In the genomic region with DNA sequence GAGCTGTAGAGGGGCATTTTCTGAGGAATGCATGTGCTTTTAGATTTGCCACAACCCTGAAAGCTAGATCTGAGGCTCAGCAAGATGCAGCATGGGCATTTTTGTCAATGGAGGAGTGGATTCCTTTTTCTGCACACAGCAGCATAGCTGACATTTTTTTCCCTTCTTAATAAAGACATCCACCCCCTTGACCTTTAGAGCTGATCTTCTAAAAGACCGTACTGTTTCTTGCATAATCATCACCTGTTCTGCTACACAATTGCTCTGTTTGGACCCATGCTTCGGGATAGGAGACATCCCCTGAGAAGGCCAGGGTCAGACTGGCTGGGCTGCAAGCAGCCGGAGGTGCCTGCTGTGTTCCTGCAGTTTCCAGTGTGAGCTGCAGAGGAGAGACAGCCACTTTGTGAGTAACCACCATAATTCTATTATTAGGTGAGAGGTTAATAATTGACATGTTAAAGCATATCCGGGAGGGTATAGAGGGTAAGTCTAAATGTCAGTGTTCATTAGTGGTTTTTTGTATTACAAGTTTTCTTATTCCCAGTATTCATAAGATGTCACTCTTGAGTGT, we compare ENCODE assay signal across 11 cellular contexts.
A peak's percentile ranks its signal among the peaks of the same experiment; 100 is the strongest.
DNase-seq lines count a peak whose midpoint lies in the region; ATAC-seq and TF ChIP-seq lines count a peak whose summit lies in the region.
"Had no signal": no experiment of that assay in that cellular context is flagged by ENCODE, and none has a peak within 500 bp of the region (broad histone marks: within the 10 kb centered on the region; RNA-seq: fewer than 3 reads in every experiment).

No MANE protein-coding gene starts in this region.

- H3K23ac ChIP-seq in mesenchymal stem cell (ENCODE audit: low read length in 2 of 2) = no peak overlapping the region

- H3K4me1 ChIP-seq in mesenchymal stem cell (ENCODE audit: control insufficient read depth, insufficient read depth, low read depth, low read length) (peaks cover 25% of the 10 kb centered on the region), tibial artery (no peaks in the 10 kb centered on the region)
- H3K4me1 ChIP-seq: ascending aorta had no signal

- in situ Hi-C loops in G401 (cut with HindIII; ENCODE audit: low sequenced_read_pairs) = no loop called here

- H3K9me3 ChIP-seq in mesenchymal stem cell (ENCODE audit: control insufficient read depth, low read length) = no peaks in the 10 kb centered on the region
- no peaks in the 10 kb centered on the region for H3K9me3 ChIP-seq in tibial artery
- H3K9me3 ChIP-seq: ascending aorta had no signal

- intact Hi-C loops in tibial artery (cut with DNase I; ENCODE audit: low total_unique reads) = no loop called here

- no peak overlapping the region for H2AK5ac ChIP-seq in mesenchymal stem cell (ENCODE audit: low read length, severe bottlenecking)

- peak overlapping the region; percentile 87 for H3K27ac ChIP-seq in mesenchymal stem cell (ENCODE audit: low read length, poor library complexity, severe bottlenecking)
- no peak overlapping the region for H3K27ac ChIP-seq in tibial artery
- H3K27ac ChIP-seq: ascending aorta had no signal

- H3K9ac ChIP-seq in mesenchymal stem cell (ENCODE audit: low read length) = no peak overlapping the region

- H2BK120ac ChIP-seq in mesenchymal stem cell (ENCODE audit: low read depth, low read length) = no peak overlapping the region

- H3K14ac ChIP-seq in mesenchymal stem cell (ENCODE audit: low read length in 2 of 2) = no peak overlapping the region

- H2BK5ac ChIP-seq in mesenchymal stem cell (ENCODE audit: low read depth, low read length, poor library complexity, severe bottlenecking) = no peak overlapping the region

- H4K8ac ChIP-seq in mesenchymal stem cell (ENCODE audit: low read length) = no peak overlapping the region

- H3K27me3 ChIP-seq in mesenchymal stem cell (ENCODE audit: control insufficient read depth in 1 of 2, insufficient read depth in 1 of 2, low read length in 2 of 2) = peaks cover 0 to 6% of the 10 kb centered on the region in 2 experiments
- no peaks in the 10 kb centered on the region for H3K27me3 ChIP-seq in tibial artery
- H3K27me3 ChIP-seq: ascending aorta had no signal

- no peak overlapping the region for H4K91ac ChIP-seq in mesenchymal stem cell (ENCODE audit: low read length)

- ATAC-seq in GM21381 (IDR thresholded peaks at IDR 0.05; ENCODE audit: unreplicated experiment) (peak; percentile 71), HG03432 (IDR thresholded peaks at IDR 0.05; ENCODE audit: unreplicated experiment) (peak; percentile 86)
- ATAC-seq: esophagus mucosa, left cardiac atrium had no signal

- 58% methylated on average over 3 of the region's 4 CpGs for WGBS in mesenchymal stem cell

- DNase-seq in mesenchymal stem cell = no peak
- DNase-seq in G401 (ENCODE audit: low spot score) = no peak
- no peak for DNase-seq in occipital lobe (lab: John Stamatoyannopoulos, UW)
- DNase-seq in tibial artery = no peak
- DNase-seq in T-helper 2 cell = no peak
- DNase-seq: left cardiac atrium had no signal

- no peak overlapping the region for H2BK15ac ChIP-seq in mesenchymal stem cell (ENCODE audit: low read depth, poor library complexity, severe bottlenecking)

- no peak overlapping the region for H2BK12ac ChIP-seq in mesenchymal stem cell (ENCODE audit: low read length in 2 of 2)

- TF ChIP-seq CTCF in GM12872 (IDR thresholded peaks at IDR 0.05; ENCODE audit: insufficient read depth, low read depth, low read length) (0 out of 3 replicates have a peak, but pooled peaks have one; percentile 7), tibial artery (IDR thresholded peaks at IDR 0.05) (no peak)

- H3K18ac ChIP-seq in mesenchymal stem cell (ENCODE audit: low read depth in 1 of 2, low read length in 2 of 2) = no peak overlapping the region

- no peak overlapping the region for H3K4ac ChIP-seq in mesenchymal stem cell (ENCODE audit: low read depth in 1 of 2, low read length in 2 of 2)

- no peaks in the 10 kb centered on the region for H3K79me1 ChIP-seq in mesenchymal stem cell (replicated peaks; ENCODE audit: low read length, poor library complexity, severe bottlenecking)

- H3K4me2 ChIP-seq in mesenchymal stem cell (ENCODE audit: low read length, poor library complexity, severe bottlenecking) = peak overlapping the region; percentile 48

- no peak overlapping the region for H2AFZ ChIP-seq in mesenchymal stem cell (ENCODE audit: low read depth, low read length)

- H3K4me3 ChIP-seq in mesenchymal stem cell (ENCODE audit: insufficient read depth in 1 of 2, low read depth in 1 of 2, low read length in 2 of 2) (no peak overlapping the region), tibial artery (no peak overlapping the region)
- H3K4me3 ChIP-seq: ascending aorta had no signal

- H3K36me3 ChIP-seq in mesenchymal stem cell (ENCODE audit: control insufficient read depth in 1 of 2, insufficient read depth in 2 of 2, low read depth in 1 of 2, low read length in 2 of 2) = peaks cover 0 to 2% of the 10 kb centered on the region in 2 experiments
- no peaks in the 10 kb centered on the region for H3K36me3 ChIP-seq in tibial artery
- H3K36me3 ChIP-seq: ascending aorta had no signal
